Comparison of ENCODE assay signal across 11 cellular contexts in the genomic region with DNA sequence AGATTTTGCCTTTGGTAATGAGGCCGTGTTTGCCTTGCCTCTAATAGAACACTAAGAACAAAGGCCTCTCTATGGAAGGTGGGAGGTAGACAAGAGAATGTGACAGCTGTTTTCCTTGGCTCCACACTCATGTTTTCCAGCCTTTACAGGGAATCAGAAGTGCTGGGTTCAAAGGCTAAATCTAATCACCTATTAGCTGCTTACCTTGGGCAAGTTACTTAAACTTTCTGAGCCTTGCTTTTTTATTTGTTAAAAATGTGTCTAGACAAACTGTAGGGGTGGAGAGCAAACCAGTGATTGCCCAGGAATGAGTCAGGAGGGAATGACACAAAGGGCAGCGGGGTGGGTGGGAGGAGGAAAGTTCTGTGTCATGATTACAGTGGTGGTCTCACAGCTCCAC.
A peak's percentile ranks its signal among the peaks of the same experiment; 100 is the strongest.
DNase-seq lines count a peak whose midpoint lies in the region; ATAC-seq and TF ChIP-seq lines count a peak whose summit lies in the region.
"Had no signal": no experiment of that assay in that cellular context is flagged by ENCODE, and none has a peak within 500 bp of the region (broad histone marks: within the 10 kb centered on the region; RNA-seq: fewer than 3 reads in every experiment).

No MANE protein-coding gene starts in this region.

- H3K9me3 Mint-ChIP-seq in type B pancreatic cell, result no peaks in the 10 kb centered on the region
- H3K9me3 Mint-ChIP-seq: CD8-positive, alpha-beta T cell had no signal

- no peaks in the 10 kb centered on the region for H3K36me3 Mint-ChIP-seq in type B pancreatic cell
- H3K36me3 Mint-ChIP-seq: CD8-positive, alpha-beta T cell had no signal

- H3K27ac Mint-ChIP-seq in type B pancreatic cell, result peak overlapping the region; percentile 29
- H3K27ac Mint-ChIP-seq: CD8-positive, alpha-beta T cell had no signal

- H3K27me3 Mint-ChIP-seq in type B pancreatic cell, result no peaks in the 10 kb centered on the region

- H3K36me3 ChIP-seq in SK-N-MC (ENCODE audit: insufficient read depth, low read length), result no peaks in the 10 kb centered on the region
- H3K36me3 ChIP-seq: gastroesophageal sphincter, tibial nerve had no signal

- peak; percentile 41 for DNase-seq in stimulated activated CD4-positive, alpha-beta T cell treated with anti-CD3 and anti-CD28 coated beads, Interleukin-4, amount 100 ng/mL, for 24 hours
- no peak for DNase-seq in stimulated activated CD4-positive, alpha-beta T cell treated with anti-CD3 and anti-CD28 coated beads, Interleukin-12 subunit alpha, Interleukin-12 subunit beta, amount 100 ng/mL, for 4 hours
- no peak for DNase-seq in SK-N-MC (ENCODE audit: low read depth, low spot score)
- peak; percentile 59 for DNase-seq in iris pigment epithelial cell (ENCODE audit: low read depth)
- DNase-seq in type B pancreatic cell (ENCODE audit: extremely low spot score, unreplicated experiment), result no peak
- DNase-seq in RPMI8226, result no peak
- no peak for DNase-seq in NCI-H1048 (lab: John Stamatoyannopoulos, UW)
- DNase-seq: CD8-positive, alpha-beta T cell had no signal

- no peak for TF ChIP-seq CTCF in type B pancreatic cell (conservative IDR thresholded peaks at IDR 0.05)

- H3K4me3 ChIP-seq in SK-N-MC, result no peak overlapping the region
- H3K4me3 ChIP-seq: gastroesophageal sphincter, tibial nerve had no signal

- no peak overlapping the region for H3K9ac ChIP-seq in SK-N-MC (ENCODE audit: insufficient read length)

- peak overlapping the region; percentile 42 for H3K27ac ChIP-seq in SK-N-MC
- H3K27ac ChIP-seq: gastroesophageal sphincter, tibial nerve had no signal

- peaks cover 6% of the 10 kb centered on the region for H3K4me1 Mint-ChIP-seq in type B pancreatic cell (ENCODE audit: unreplicated experiment)

- no peak overlapping the region for H3K4me3 Mint-ChIP-seq in type B pancreatic cell
- H3K4me3 Mint-ChIP-seq: CD8-positive, alpha-beta T cell had no signal

- no peak for ATAC-seq in GM19351 (IDR thresholded peaks at IDR 0.05; ENCODE audit: unreplicated experiment)
- ATAC-seq: CD8-positive, alpha-beta T cell; gastroesophageal sphincter had no signal

- H3K9me3 ChIP-seq in SK-N-MC (ENCODE audit: low read depth, low read length), result no peaks in the 10 kb centered on the region
- H3K9me3 ChIP-seq: gastroesophageal sphincter, tibial nerve had no signal

Comparison
In these comparisons a context has a peak if more than half of its experiments do, and no peak if none do; other contexts are left out.
1. DNase-seq: peak in stimulated activated CD4-positive, alpha-beta T cell treated with anti-CD3 and anti-CD28 coated beads, Interleukin-4, amount 100 ng/mL, for 24 hours (single experiment) and iris pigment epithelial cell (single experiment); none in stimulated activated CD4-positive, alpha-beta T cell treated with anti-CD3 and anti-CD28 coated beads, Interleukin-12 subunit alpha, Interleukin-12 subunit beta, amount 100 ng/mL, for 4 hours (single experiment), SK-N-MC (single experiment), type B pancreatic cell (single experiment), RPMI8226 (single experiment) and NCI-H1048 (single experiment).